Comparison of ENCODE assay signal across 34 cellular contexts in genomic region chr13:59439776-59440428, GRCh38.
"Had no signal": no experiment of that assay in that cellular context is flagged by ENCODE, and none has a peak within 500 bp of the region (broad histone marks: within the 10 kb centered on the region; RNA-seq: fewer than 3 reads in every experiment).

No MANE protein-coding gene starts in this region.

- H3K27me3 ChIP-seq: MG63 had no signal

- H3K36me3 ChIP-seq: MG63 had no signal

- H3K4me3 ChIP-seq: MG63 had no signal

- DNase-seq: Karpas-422, Kasumi-1, KG1, MG63, MM.1S, MV-4-11, NCI-H1048, NCI-H1092, NCI-H1092 treated with DMSO at 0.1 percent for 48 hours, NCI-H1105, NCI-H1105 treated with DMSO at 0.1 percent for 48 hours, NCI-H1417, NCI-H1417 treated with DMSO at 0.1 percent for 48 hours, NCI-H1436, NCI-H1436 treated with DMSO at 0.1 percent for 48 hours, NCI-H146, NCI-H1694, NCI-H187, NCI-H187 treated with DMSO at 0.1 percent for 48 hours, NCI-H1930, NCI-H2029, NCI-H2029 treated with DMSO at 0.1 percent for 48 hours, NCI-H2081, NCI-H2081 treated with DMSO at 0.1 percent for 48 hours, NCI-H2107, NCI-H2171, NCI-H2171 treated with DMSO at 0.1 percent for 48 hours, NCI-H2227 treated with DMSO at 0.1 percent for 48 hours, NCI-H226, NCI-H345, NCI-H446, NCI-H446 treated with DMSO at 0.1 percent for 48 hours, NCI-H510A had no signal

- H3K9me3 ChIP-seq: MG63 had no signal

- H3K27ac ChIP-seq: KMS-11 had no signal

- H3K9ac ChIP-seq: KMS-11 had no signal
